In genomic region chr12:5499566-5500325, GRCh38 we compare ENCODE assay signal across 20 cellular contexts.
DNase-seq lines count a peak whose midpoint lies in the region; ATAC-seq and TF ChIP-seq lines count a peak whose summit lies in the region.
"Had no signal": no experiment of that assay in that cellular context is flagged by ENCODE, and none has a peak within 500 bp of the region (broad histone marks: within the 10 kb centered on the region; RNA-seq: fewer than 3 reads in every experiment).

No MANE protein-coding gene starts in this region.

- no peak for ATAC-seq in gastrocnemius medialis
- ATAC-seq: gastroesophageal sphincter, Right ventricle myocardium inferior had no signal

- peaks cover 4% of the 10 kb centered on the region for H3K9me3 Mint-ChIP-seq in type B pancreatic cell
- H3K9me3 Mint-ChIP-seq: activated CD4-positive, alpha-beta T cell treated with anti-CD3 and anti-CD28 coated beads, Interleukin-2, amount 10 ng/mL, durations not matched to agents 7 days and 5 days; GM23338 had no signal

- WGBS in hepatocyte (ENCODE audit: low lambda C conversion rate, missing lambda C conversion rate), result 63% methylated on average over 9 of the region's 9 CpGs

- TF ChIP-seq POLR2A in gastrocnemius medialis (IDR thresholded peaks at IDR 0.05), result no peak
- TF ChIP-seq POLR2A in breast epithelium (IDR thresholded peaks at IDR 0.05), result no peak

- H3K9me3 ChIP-seq in adipocyte (ENCODE audit: control insufficient read depth, low read length), result no peaks in the 10 kb centered on the region
- H3K9me3 ChIP-seq in hepatocyte (ENCODE audit: low read depth), result no peaks in the 10 kb centered on the region
- H3K9me3 ChIP-seq in gastrocnemius medialis, result no peaks in the 10 kb centered on the region
- no peaks in the 10 kb centered on the region for H3K9me3 ChIP-seq in breast epithelium
- H3K9me3 ChIP-seq: BLaER1 treated with 17β-estradiol and CSF1 and Interleukin-3, amounts not matched to agents 10 nM and 100 nM; gastroesophageal sphincter; left ventricle myocardium inferior; sigmoid colon had no signal

- H3K9me2 ChIP-seq in hepatocyte (replicated peaks; ENCODE audit: insufficient read depth), result no peaks in the 10 kb centered on the region

- H3K27ac ChIP-seq in hepatocyte (peak overlapping the region; percentile 72), gastrocnemius medialis (no peak overlapping the region), breast epithelium (no peak overlapping the region)
- H3K27ac ChIP-seq: BLaER1 treated with 17β-estradiol and CSF1 and Interleukin-3, amounts not matched to agents 10 nM and 100 nM; gastroesophageal sphincter; left ventricle myocardium inferior; sigmoid colon had no signal

- H3K4me3 ChIP-seq in adipocyte (ENCODE audit: low read length) (no peak overlapping the region), hepatocyte (no peak overlapping the region), gastrocnemius medialis (no peak overlapping the region), breast epithelium (no peak overlapping the region)
- H3K4me3 ChIP-seq: BLaER1 treated with 17β-estradiol and CSF1 and Interleukin-3, amounts not matched to agents 10 nM and 100 nM; gastroesophageal sphincter; GM23338; left ventricle myocardium inferior; sigmoid colon had no signal

- H3K27ac Mint-ChIP-seq in type B pancreatic cell, result peak overlapping the region; percentile 7
- H3K27ac Mint-ChIP-seq: activated CD4-positive, alpha-beta T cell treated with anti-CD3 and anti-CD28 coated beads, Interleukin-2, amount 10 ng/mL, durations not matched to agents 7 days and 5 days; GM23338 had no signal

- no peak overlapping the region for H3K9ac ChIP-seq in adipocyte (ENCODE audit: low read length)
- H3K9ac ChIP-seq: BLaER1 treated with 17β-estradiol and CSF1 and Interleukin-3, amounts not matched to agents 10 nM and 100 nM had no signal

- TF ChIP-seq CTCF in hepatocyte (IDR thresholded peaks at IDR 0.05; ENCODE audit: poor library complexity), result no peak
- no peak for TF ChIP-seq CTCF in type B pancreatic cell (conservative IDR thresholded peaks at IDR 0.05)
- no peak for TF ChIP-seq CTCF in gastrocnemius medialis (IDR thresholded peaks at IDR 0.05 in 4 of 5, conservative IDR thresholded peaks at IDR 0.05 in 1 of 5)
- no peak for TF ChIP-seq CTCF in breast epithelium (IDR thresholded peaks at IDR 0.05)

- H2AFZ ChIP-seq in hepatocyte, result no peak overlapping the region
- H2AFZ ChIP-seq: GM23338 had no signal

- H3K36me3 ChIP-seq in adipocyte (ENCODE audit: control insufficient read depth, insufficient read depth, low read length, severe bottlenecking) (no peaks in the 10 kb centered on the region), hepatocyte (replicated peaks; ENCODE audit: insufficient read depth, low read depth) (no peaks in the 10 kb centered on the region), gastrocnemius medialis (no peaks in the 10 kb centered on the region), breast epithelium (no peaks in the 10 kb centered on the region)
- H3K36me3 ChIP-seq: BLaER1 treated with 17β-estradiol and CSF1 and Interleukin-3, amounts not matched to agents 10 nM and 100 nM; gastroesophageal sphincter; sigmoid colon had no signal

- peaks cover 18% of the 10 kb centered on the region for H3K4me1 ChIP-seq in adipocyte (ENCODE audit: control insufficient read depth, insufficient read depth, low read length)
- H3K4me1 ChIP-seq in hepatocyte (ENCODE audit: insufficient read depth), result peaks cover 54% of the 10 kb centered on the region
- H3K4me1 ChIP-seq in gastrocnemius medialis, result no peaks in the 10 kb centered on the region
- H3K4me1 ChIP-seq in breast epithelium, result no peaks in the 10 kb centered on the region
- H3K4me1 ChIP-seq: BLaER1 treated with 17β-estradiol and CSF1 and Interleukin-3, amounts not matched to agents 10 nM and 100 nM; gastroesophageal sphincter; left ventricle myocardium inferior; sigmoid colon had no signal

- H3K79me2 ChIP-seq in hepatocyte, result peaks cover 2% of the 10 kb centered on the region

- peaks cover 17% of the 10 kb centered on the region for H3K36me3 Mint-ChIP-seq in type B pancreatic cell

- intact Hi-C loops in gastrocnemius medialis (cut with DNase I; ENCODE audit: low total_unique reads), result no loop called here
- intact Hi-C loops in breast epithelium (cut with DNase I; ENCODE audit: low total_unique reads), result no loop called here

- peaks cover 22% of the 10 kb centered on the region for H3K27me3 Mint-ChIP-seq in type B pancreatic cell

- H3K4me1 Mint-ChIP-seq in type B pancreatic cell (ENCODE audit: unreplicated experiment), result peaks cover 3% of the 10 kb centered on the region
- H3K4me1 Mint-ChIP-seq: activated CD4-positive, alpha-beta T cell treated with anti-CD3 and anti-CD28 coated beads, Interleukin-2, amount 10 ng/mL, durations not matched to agents 7 days and 5 days had no signal

- peak overlapping the region; percentile 13 for H3K4me3 Mint-ChIP-seq in type B pancreatic cell
- H3K4me3 Mint-ChIP-seq: activated CD4-positive, alpha-beta T cell treated with anti-CD3 and anti-CD28 coated beads, Interleukin-2, amount 10 ng/mL, durations not matched to agents 7 days and 5 days; GM23338 had no signal

- no peaks in the 10 kb centered on the region for H4K20me1 ChIP-seq in hepatocyte (ENCODE audit: insufficient read depth, poor library complexity, severe bottlenecking)
- H4K20me1 ChIP-seq: BLaER1 treated with 17β-estradiol and CSF1 and Interleukin-3, amounts not matched to agents 10 nM and 100 nM had no signal

- in situ Hi-C loops in gastrocnemius medialis (cut with MboI; ENCODE audit: low sequenced_read_pairs in 4 of 4), result no loop called here

- no peak overlapping the region for H3K4me2 ChIP-seq in hepatocyte
- H3K4me2 ChIP-seq: BLaER1 treated with 17β-estradiol and CSF1 and Interleukin-3, amounts not matched to agents 10 nM and 100 nM; GM23338 had no signal

- DNase-seq in ELR (ENCODE audit: low read depth) (peak; percentile 53), adipocyte (ENCODE audit: low read depth) (peak; percentile 74), hepatocyte (ENCODE audit: low spot score) (peak; percentile 63), type B pancreatic cell (ENCODE audit: extremely low spot score, unreplicated experiment) (no peak), gastrocnemius medialis (no peak), GF-D8 (lab: John Stamatoyannopoulos, UW) (no peak), breast epithelium (ENCODE audit: low spot score in 2 of 2) (no peak), MV-4-11 (lab: John Stamatoyannopoulos, UW) (no peak)
- DNase-seq: activated CD4-positive, alpha-beta T cell treated with anti-CD3 and anti-CD28 coated beads, Interleukin-2, amount 10 ng/mL, durations not matched to agents 7 days and 5 days; activated gamma-delta T cell treated with Interleukin-2 at 50 U/mL for 16 hours; anterior cingulate cortex; left ventricle myocardium inferior; MM.1S; NCI-H1930; sigmoid colon; stimulated activated CD4-positive, alpha-beta T cell treated with anti-CD3 and anti-CD28 coated beads, Interleukin-4, amount 100 ng/mL, for 1 hour had no signal

- H3K27me3 ChIP-seq in adipocyte (replicated peaks; ENCODE audit: control insufficient read depth, insufficient read depth, low read length), result no peaks in the 10 kb centered on the region
- no peaks in the 10 kb centered on the region for H3K27me3 ChIP-seq in hepatocyte
- no peaks in the 10 kb centered on the region for H3K27me3 ChIP-seq in gastrocnemius medialis
- no peaks in the 10 kb centered on the region for H3K27me3 ChIP-seq in breast epithelium
- H3K27me3 ChIP-seq: BLaER1 treated with 17β-estradiol and CSF1 and Interleukin-3, amounts not matched to agents 10 nM and 100 nM; sigmoid colon had no signal

Comparison
In these comparisons a context has a peak if more than half of its experiments do, and no peak if none do; other contexts are left out.
1. DNase-seq: peak in ELR (single experiment), adipocyte (single experiment) and hepatocyte (single experiment); none in type B pancreatic cell (single experiment), gastrocnemius medialis (0 of 2), GF-D8 (single experiment), breast epithelium (0 of 2) and MV-4-11 (single experiment).